In genomic region chr3:100400424-100400781, GRCh38 we compare ENCODE assay signal across 8 cellular contexts. TPM values are rescaled to one million over a fixed set of nuclear protein-coding genes. Genes with fewer than 3 reads are reported as not detected.
DNase-seq lines count a peak whose midpoint lies in the region; ATAC-seq and TF ChIP-seq lines count a peak whose summit lies in the region.

No MANE protein-coding gene starts in this region.

- H3K4me1 Mint-ChIP-seq in effector memory CD8-positive, alpha-beta T cell (ENCODE audit: low read depth in 2 of 2), result peaks cover 22 to 43% of the 10 kb centered on the region in 2 donors

- no peaks in the 10 kb centered on the region for H3K9me3 Mint-ChIP-seq in effector memory CD8-positive, alpha-beta T cell

- peak overlapping the region; percentile 76 for H3K4me3 ChIP-seq in BJ (ENCODE audit: low read depth, low read length)
- peak overlapping the region; percentile 76 to 95 for H3K4me3 ChIP-seq in muscle layer of duodenum (ENCODE audit: low read depth in 1 of 2, low read length in 2 of 2)

- no peaks in the 10 kb centered on the region for H3K27me3 ChIP-seq in BJ (ENCODE audit: control insufficient read depth, insufficient read depth, low read length)
- no peaks in the 10 kb centered on the region for H3K27me3 ChIP-seq in muscle layer of duodenum (ENCODE audit: low read depth, low read length)

- CTCF ChIA-PET in BJ (lab: Yijun Ruan, JAX), result interaction anchor here (1.5 kb wide), 2 partner anchors 9 to 14 kb away, joined by 3 to 4 read pairs; no protein-coding TSS in a partner anchor

- no peaks in the 10 kb centered on the region for H3K9me3 ChIP-seq in muscle layer of duodenum (ENCODE audit: control insufficient read depth in 1 of 2, low read length in 2 of 2)

- peak; percentile 6 for ATAC-seq in GM19438 (IDR thresholded peaks at IDR 0.05; ENCODE audit: low read depth, unreplicated experiment)
- peak; percentile 12 for ATAC-seq in HG03520 (IDR thresholded peaks at IDR 0.05; ENCODE audit: unreplicated experiment)
- peak; percentile 23 for ATAC-seq in effector memory CD8-positive, alpha-beta T cell (replicated peaks)

- TF ChIP-seq CTCF in BJ (IDR thresholded peaks at IDR 0.05; ENCODE audit: insufficient read depth, low read depth, low read length), result no peak

- no peak for DNase-seq in BJ (ENCODE audit: low read depth)
- DNase-seq in activated CD4-positive, alpha-beta T cell treated with anti-CD3 and anti-CD28 coated beads for 48 hours, result peak; percentile 61
- peak; percentile 25 to 37 (median 34) for DNase-seq in effector memory CD8-positive, alpha-beta T cell
- DNase-seq in iPS-NIHi7 (ENCODE audit: extremely low spot score), result no peak

- H3K4me1 ChIP-seq in muscle layer of duodenum (ENCODE audit: control insufficient read depth in 1 of 2, insufficient read depth in 2 of 2, low read length in 2 of 2), result peaks cover 15 to 41% of the 10 kb centered on the region in 2 donors

- peak overlapping the region; percentile 93 to 97 for H3K27ac Mint-ChIP-seq in effector memory CD8-positive, alpha-beta T cell

- H3K27ac ChIP-seq in muscle layer of duodenum (ENCODE audit: low read length) (peak overlapping the region; percentile 91), temporal lobe (ENCODE audit: low read depth, low read length) (peak overlapping the region; percentile 70)

- H3K4me3 Mint-ChIP-seq in effector memory CD8-positive, alpha-beta T cell, result peak overlapping the region; percentile 94 to 98

- H3K36me3 ChIP-seq in BJ (ENCODE audit: control insufficient read depth, insufficient read depth, low read length) (no peaks in the 10 kb centered on the region), muscle layer of duodenum (ENCODE audit: control insufficient read depth in 1 of 2, insufficient read depth in 2 of 2, low read length in 2 of 2) (peaks cover 0 to 4% of the 10 kb centered on the region in 2 donors)

- POLR2A ChIA-PET in BJ (lab: Charles Lee), result no interaction called here

- H3K27me3 Mint-ChIP-seq in effector memory CD8-positive, alpha-beta T cell, result no peaks in the 10 kb centered on the region

- peaks cover 16% of the 10 kb centered on the region for H3K36me3 Mint-ChIP-seq in effector memory CD8-positive, alpha-beta T cell (ENCODE audit: insufficient read depth)

RNA-seq across cellular contexts. Expression of gene TOMM70, which starts 0.5 kb away (rescaled TPM):
- polyA plus RNA-seq in BJ (2011; rRNA removed), result 16.1 and 32.1 TPM in 2 replicates
- polyA minus RNA-seq in BJ (2011; rRNA and poly(A)+ RNA removed), result 13.2 and 16.0 TPM in 2 replicates
- 94.4 TPM for total RNA-seq in temporal lobe

RNA-seq across cellular contexts. Expression of gene LNP1, which starts 0.9 kb away (rescaled TPM):
- polyA plus RNA-seq in BJ (2011; rRNA removed), result 2.1 and 3.1 TPM in 2 replicates
- 1.4 and 2.3 TPM in 2 replicates for polyA minus RNA-seq in BJ (2011; rRNA and poly(A)+ RNA removed)
- 7.6 TPM for total RNA-seq in temporal lobe

Comparison
In these comparisons a context has a peak if more than half of its experiments do, and no peak if none do; other contexts are left out.
1. DNase-seq: peak in activated CD4-positive, alpha-beta T cell treated with anti-CD3 and anti-CD28 coated beads for 48 hours (single experiment) and effector memory CD8-positive, alpha-beta T cell (3 of 3); none in BJ (single experiment) and iPS-NIHi7 (single experiment).
2. Peak in every context shown above with its lines, with median percentiles within 50 percentile points of each other: ATAC-seq.